Comparison of ENCODE assay signal across 22 cellular contexts in genomic region chr4:44165938-44166337, GRCh38.
A peak's percentile ranks its signal among the peaks of the same experiment; 100 is the strongest.
DNase-seq lines count a peak whose midpoint lies in the region; FAIRE-seq and TF ChIP-seq lines count a peak whose summit lies in the region.
"Had no signal": no experiment of that assay in that cellular context is flagged by ENCODE, and none has a peak within 500 bp of the region (broad histone marks: within the 10 kb centered on the region; RNA-seq: fewer than 3 reads in every experiment).

No MANE protein-coding gene starts in this region.

- H3K4me1 ChIP-seq in astrocyte (ENCODE audit: insufficient read depth, low read length): no peaks in the 10 kb centered on the region
- H3K4me1 ChIP-seq: A549; BLaER1 treated with 17β-estradiol and CSF1 and Interleukin-3, amounts not matched to agents 10 nM and 100 nM had no signal

- no peak overlapping the region for H2AFZ ChIP-seq in astrocyte (ENCODE audit: low read depth, low read length)

- H3K9me3 ChIP-seq in astrocyte (ENCODE audit: insufficient read depth, low read depth, low read length): no peaks in the 10 kb centered on the region
- H3K9me3 ChIP-seq: A549, Caco-2 had no signal

- no peak overlapping the region for H3K27ac ChIP-seq in astrocyte (ENCODE audit: low read depth, low read length)
- H3K27ac ChIP-seq: 22Rv1; A549; BLaER1 treated with 17β-estradiol and CSF1 and Interleukin-3, amounts not matched to agents 10 nM and 100 nM; C4-2B had no signal

- H3K4me1 Mint-ChIP-seq in astrocyte (ENCODE audit: low read depth, unreplicated experiment) (peaks cover 2% of the 10 kb centered on the region), mesothelial cell of epicardium (peaks cover 40% of the 10 kb centered on the region)
- H3K4me1 Mint-ChIP-seq: B cell had no signal

- H3K36me3 Mint-ChIP-seq in astrocyte (ENCODE audit: low read depth, unreplicated experiment): no peaks in the 10 kb centered on the region
- H3K36me3 Mint-ChIP-seq in mesothelial cell of epicardium: peaks cover 5% of the 10 kb centered on the region
- H3K36me3 Mint-ChIP-seq: CD8-positive, alpha-beta T cell had no signal

- H3K27ac Mint-ChIP-seq in astrocyte (ENCODE audit: unreplicated experiment) (no peak overlapping the region), mesothelial cell of epicardium (peak overlapping the region; percentile 85)
- H3K27ac Mint-ChIP-seq: B cell; CD4-positive, alpha-beta T cell; CD8-positive, alpha-beta T cell had no signal

- H3K27me3 Mint-ChIP-seq in astrocyte (ENCODE audit: low read depth, unreplicated experiment) (no peaks in the 10 kb centered on the region), mesothelial cell of epicardium (ENCODE audit: low read depth) (no peaks in the 10 kb centered on the region)
- H3K27me3 Mint-ChIP-seq: B cell; CD4-positive, alpha-beta T cell had no signal

- no peaks in the 10 kb centered on the region for H3K79me2 ChIP-seq in astrocyte (ENCODE audit: insufficient read depth, low read length)

- no peak overlapping the region for H3K4me3 ChIP-seq in astrocyte (ENCODE audit: insufficient read depth, low read depth, low read length)
- H3K4me3 ChIP-seq: A549; BLaER1 treated with 17β-estradiol and CSF1 and Interleukin-3, amounts not matched to agents 10 nM and 100 nM had no signal

- in situ Hi-C loops in GM13977 (cut with MboI; ENCODE audit: low pct_unique_long_range_greater_than_20kb, low sequenced_read_pairs, unreplicated experiment): no loop called here

- no peaks in the 10 kb centered on the region for H3K36me3 ChIP-seq in astrocyte (ENCODE audit: insufficient read depth, low read length)
- H3K36me3 ChIP-seq: BLaER1 treated with 17β-estradiol and CSF1 and Interleukin-3, amounts not matched to agents 10 nM and 100 nM had no signal

- DNase-seq in NCI-H226 (peak; percentile 58), astrocyte (ENCODE audit: low read depth) (peak; percentile 30), mesothelial cell of epicardium (ENCODE audit: low spot score in 2 of 2, unreplicated experiment in 2 of 2) (no peak), HCEC 1CT (no peak), NCI-H187 (lab: John Stamatoyannopoulos, UW) (no peak), GM13977 (ENCODE audit: low spot score) (no peak)
- DNase-seq: AML-193; Caco-2; Calu3; CD4-positive, alpha-beta T cell; CD8-positive, alpha-beta T cell; DMS79 treated with DMSO at 0.1 percent for 48 hours; GF-D8 had no signal

- H3K4me3 Mint-ChIP-seq in astrocyte (ENCODE audit: unreplicated experiment) (no peak overlapping the region), mesothelial cell of epicardium (no peak overlapping the region)
- H3K4me3 Mint-ChIP-seq: B cell; CD4-positive, alpha-beta T cell; CD8-positive, alpha-beta T cell had no signal

- TF ChIP-seq CTCF in astrocyte (IDR thresholded peaks at IDR 0.05; ENCODE audit: insufficient read depth, low read depth, low read length) (no peak), mesothelial cell of epicardium (IDR thresholded peaks at IDR 0.05; ENCODE audit: unreplicated experiment) (no peak), GM13977 (IDR thresholded peaks at IDR 0.05; ENCODE audit: extremely low read depth, insufficient read depth, missing control alignments) (no peak)

- H4K20me1 ChIP-seq in astrocyte (ENCODE audit: insufficient read depth, low read length): no peaks in the 10 kb centered on the region
- H4K20me1 ChIP-seq: BLaER1 treated with 17β-estradiol and CSF1 and Interleukin-3, amounts not matched to agents 10 nM and 100 nM had no signal

- H3K9ac ChIP-seq in astrocyte (ENCODE audit: low read length): no peak overlapping the region
- H3K9ac ChIP-seq: BLaER1 treated with 17β-estradiol and CSF1 and Interleukin-3, amounts not matched to agents 10 nM and 100 nM had no signal

- FAIRE-seq in astrocyte (lab: Jason Lieb, UNC): no peak
- FAIRE-seq: A549, D721Med, G401.6, GM12891, GM18507 had no signal

- H3K9me3 Mint-ChIP-seq in astrocyte (ENCODE audit: unreplicated experiment) (no peaks in the 10 kb centered on the region), mesothelial cell of epicardium (peaks cover 5% of the 10 kb centered on the region)

- no peak overlapping the region for H3K4me2 ChIP-seq in astrocyte (ENCODE audit: low read length)
- H3K4me2 ChIP-seq: A549; BLaER1 treated with 17β-estradiol and CSF1 and Interleukin-3, amounts not matched to agents 10 nM and 100 nM had no signal

- no peaks in the 10 kb centered on the region for H3K27me3 ChIP-seq in astrocyte (ENCODE audit: insufficient read depth, low read length)
- H3K27me3 ChIP-seq: BLaER1 treated with 17β-estradiol and CSF1 and Interleukin-3, amounts not matched to agents 10 nM and 100 nM had no signal

Comparison
In these comparisons a context has a peak if more than half of its experiments do, and no peak if none do; other contexts are left out.
1. DNase-seq: peak in NCI-H226 (single experiment) and astrocyte (single experiment); none in mesothelial cell of epicardium (0 of 2), HCEC 1CT (single experiment), NCI-H187 (0 of 2) and GM13977 (single experiment).